ENCODE assay signal across 8 cellular contexts in the genomic region with DNA sequence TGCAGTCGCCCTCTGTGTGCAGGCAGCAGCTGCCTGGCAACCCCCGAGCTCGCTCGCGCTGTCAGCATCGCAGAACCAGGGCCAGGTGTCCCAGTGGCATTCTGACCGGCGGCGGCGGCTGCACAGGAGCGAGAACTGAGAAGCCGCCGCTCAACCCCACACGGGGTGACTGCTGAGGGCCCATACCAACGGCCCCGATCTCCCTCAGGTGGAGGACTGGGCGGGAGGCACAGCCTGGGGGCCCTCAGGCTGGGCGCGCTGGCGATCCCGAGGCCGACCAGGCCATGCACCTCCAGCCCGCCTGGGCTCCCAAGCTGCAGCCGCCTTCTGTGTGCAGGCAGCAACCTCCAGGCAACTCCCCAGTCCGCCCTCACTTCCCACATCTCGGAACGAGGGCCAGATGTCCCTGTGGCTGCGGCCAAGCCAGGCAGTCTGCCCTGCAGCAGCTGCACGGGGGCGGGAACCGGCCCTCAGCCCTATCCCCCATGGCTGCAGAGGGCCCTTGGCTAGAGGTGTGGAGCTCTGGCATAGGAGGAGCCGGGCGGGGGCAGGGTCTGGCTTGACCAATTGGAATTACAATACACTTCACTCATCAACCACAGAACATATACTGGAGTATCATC.
A peak's percentile ranks its signal among the peaks of the same experiment; 100 is the strongest.
DNase-seq lines count a peak whose midpoint lies in the region; ATAC-seq and TF ChIP-seq lines count a peak whose summit lies in the region.
"Not testable (repeated sequence)": the region's sequence is repeated elsewhere in the genome, so short reads cannot be mapped to it uniquely, and the experiment has no call there.

No MANE protein-coding gene starts in this region.

- not testable (repeated sequence) for H3K27me3 Mint-ChIP-seq in T-helper 17 cell; glutamatergic neuron (ENCODE audit: unreplicated experiment); stimulated activated naive CD8-positive, alpha-beta T cell treated with anti-CD3 and anti-CD28 coated beads, Interleukin-15, amount 100 ng/mL, for 72 hours

- peak; percentile 16 for ATAC-seq in GM18517 (IDR thresholded peaks at IDR 0.05; ENCODE audit: unreplicated experiment)
- peak; percentile 35 for ATAC-seq in GM19438 (IDR thresholded peaks at IDR 0.05; ENCODE audit: low read depth, unreplicated experiment)
- ATAC-seq in GM21723 (IDR thresholded peaks at IDR 0.05; ENCODE audit: unreplicated experiment) = peak; percentile 28
- peak; percentile 34 for ATAC-seq in HG02885 (IDR thresholded peaks at IDR 0.05; ENCODE audit: poor library complexity, unreplicated experiment)
- ATAC-seq in HG03342 (IDR thresholded peaks at IDR 0.05; ENCODE audit: unreplicated experiment) = peak; percentile 43
- peak; percentile 37 for ATAC-seq in T-helper 17 cell
- ATAC-seq in stimulated activated naive CD8-positive, alpha-beta T cell treated with anti-CD3 and anti-CD28 coated beads, Interleukin-15, amount 100 ng/mL, for 72 hours = peak; percentile 69

- TF ChIP-seq CTCF in glutamatergic neuron (IDR thresholded peaks at IDR 0.05; ENCODE audit: partially characterized antibody, unreplicated experiment) = not testable (repeated sequence)

- H3K9me3 ChIP-seq in T-helper 17 cell (ENCODE audit: control insufficient read depth, low read length, poor library complexity, severe bottlenecking) = not testable (repeated sequence)

- H3K27ac Mint-ChIP-seq in T-helper 17 cell; stimulated activated naive CD8-positive, alpha-beta T cell treated with anti-CD3 and anti-CD28 coated beads, Interleukin-15, amount 100 ng/mL, for 72 hours: not testable (repeated sequence)
- H3K27ac Mint-ChIP-seq in glutamatergic neuron (ENCODE audit: unreplicated experiment) = peak overlapping the region; percentile 79

- not testable (repeated sequence) for DNase-seq in T-helper 17 cell; stimulated activated naive CD8-positive, alpha-beta T cell treated with anti-CD3 and anti-CD28 coated beads, Interleukin-15, amount 100 ng/mL, for 72 hours
- DNase-seq in glutamatergic neuron = peak; percentile 66

- H3K4me3 Mint-ChIP-seq in T-helper 17 cell; glutamatergic neuron (ENCODE audit: unreplicated experiment); stimulated activated naive CD8-positive, alpha-beta T cell treated with anti-CD3 and anti-CD28 coated beads, Interleukin-15, amount 100 ng/mL, for 72 hours: not testable (repeated sequence)

- not testable (repeated sequence) for H3K36me3 Mint-ChIP-seq in T-helper 17 cell (ENCODE audit: low read depth); glutamatergic neuron (ENCODE audit: unreplicated experiment)

- H3K9me3 Mint-ChIP-seq in glutamatergic neuron (ENCODE audit: unreplicated experiment); stimulated activated naive CD8-positive, alpha-beta T cell treated with anti-CD3 and anti-CD28 coated beads, Interleukin-15, amount 100 ng/mL, for 72 hours: not testable (repeated sequence)

- not testable (repeated sequence) for H3K4me1 Mint-ChIP-seq in T-helper 17 cell; glutamatergic neuron (ENCODE audit: low read depth, unreplicated experiment); stimulated activated naive CD8-positive, alpha-beta T cell treated with anti-CD3 and anti-CD28 coated beads, Interleukin-15, amount 100 ng/mL, for 72 hours

Comparison
In these comparisons a context has a peak if more than half of its experiments do, and no peak if none do; other contexts are left out.
1. ATAC-seq: peak in every context shown above with its lines; median percentile 69 in stimulated activated naive CD8-positive, alpha-beta T cell treated with anti-CD3 and anti-CD28 coated beads, Interleukin-15, amount 100 ng/mL, for 72 hours; 43 in HG03342; 37 in T-helper 17 cell; 35 in GM19438; 34 in HG02885; 28 in GM21723; 16 in GM18517.